In the genomic region with DNA sequence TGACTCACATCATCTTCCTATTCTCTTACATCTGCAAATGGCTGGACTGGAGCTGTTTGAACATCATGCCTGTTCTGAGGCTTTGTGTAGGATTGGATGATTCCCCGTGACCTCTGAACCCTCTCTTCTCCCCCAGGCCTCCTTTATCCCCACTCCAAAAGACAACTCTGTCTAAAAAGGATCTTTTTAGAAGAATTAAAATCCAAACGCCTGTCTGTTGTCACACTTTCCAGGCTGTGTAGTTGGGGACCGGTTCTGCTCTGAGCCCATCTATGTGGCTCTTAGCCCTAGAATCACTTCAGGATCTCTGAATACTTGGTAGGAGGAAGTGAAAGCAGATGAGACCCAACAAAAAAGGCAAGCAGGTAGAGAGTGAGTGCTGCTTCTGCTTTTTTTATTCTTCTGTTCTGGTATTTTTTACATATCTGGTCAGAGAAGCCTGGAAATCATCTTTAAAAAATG, we compare ENCODE assay signal across 8 cellular contexts. TPM values are rescaled to one million over a fixed set of nuclear protein-coding genes. Genes with fewer than 3 reads are reported as not detected.
A peak's percentile ranks its signal among the peaks of the same experiment; 100 is the strongest.
DNase-seq lines count a peak whose midpoint lies in the region; ATAC-seq and TF ChIP-seq lines count a peak whose summit lies in the region.

No MANE protein-coding gene starts in this region.

- H3K9me3 ChIP-seq in upper lobe of left lung, result no peaks in the 10 kb centered on the region

- TF ChIP-seq POLR2A in upper lobe of left lung (IDR thresholded peaks at IDR 0.05), result no peak

- no peaks in the 10 kb centered on the region for H3K36me3 ChIP-seq in upper lobe of left lung

- POLR2A ChIA-PET in activated CD8-positive, alpha-beta T cell treated with anti-CD3 and anti-CD28 coated beads, Interleukin-2, amount 10 ng/mL, durations not matched to agents 7 days and 5 days (lab: Charles Lee), result interaction anchor here (0.6 to 2.8 kb wide), 14 partner anchors 11 to 1735 kb away, joined by 3 to 10 read pairs (median 5); a partner anchor contains a TSS

- peaks cover 68% of the 10 kb centered on the region for H3K4me1 Mint-ChIP-seq in activated naive CD4-positive, alpha-beta T cell treated with anti-CD3 and anti-CD28 coated beads for 36 hours (ENCODE audit: low read depth)
- peaks cover 85% of the 10 kb centered on the region for H3K4me1 Mint-ChIP-seq in activated CD8-positive, alpha-beta T cell treated with anti-CD3 and anti-CD28 coated beads, Interleukin-2, amount 10 ng/mL, durations not matched to agents 7 days and 5 days (ENCODE audit: low read depth)

- peaks cover 27% of the 10 kb centered on the region for H3K36me3 Mint-ChIP-seq in activated naive CD4-positive, alpha-beta T cell treated with anti-CD3 and anti-CD28 coated beads for 36 hours (ENCODE audit: low read depth)
- H3K36me3 Mint-ChIP-seq in activated CD8-positive, alpha-beta T cell treated with anti-CD3 and anti-CD28 coated beads, Interleukin-2, amount 10 ng/mL, durations not matched to agents 7 days and 5 days (ENCODE audit: low read depth), result peaks cover 39% of the 10 kb centered on the region

- H3K27ac ChIP-seq in upper lobe of left lung, result peak overlapping the region in 3 of 4 donors; percentile 20 to 80 (median 76)

- no peak for TF ChIP-seq CTCF in upper lobe of left lung (IDR thresholded peaks at IDR 0.05)

- DNase-seq in activated naive CD4-positive, alpha-beta T cell treated with anti-CD3 and anti-CD28 coated beads for 36 hours, result peak; percentile 30
- DNase-seq in activated naive CD4-positive, alpha-beta T cell treated with anti-CD3 and anti-CD28 coated beads, Interleukin-2, amount 50 U/mL, for 16 hours, result no peak
- DNase-seq in activated CD8-positive, alpha-beta T cell treated with anti-CD3 and anti-CD28 coated beads, Interleukin-2, amount 10 ng/mL, durations not matched to agents 7 days and 5 days, result no peak
- DNase-seq in upper lobe of left lung (no peak), NCI-H345 treated with DMSO at 0.1 percent for 48 hours (lab: John Stamatoyannopoulos, UW; ENCODE audit: unreplicated experiment) (no peak), A172 (ENCODE audit: low spot score) (no peak), left colon (no peak)

- peak overlapping the region in 3 of 4 donors; percentile 16 to 31 (median 29) for H3K4me3 ChIP-seq in upper lobe of left lung

- peak overlapping the region; percentile 81 for H3K4me3 Mint-ChIP-seq in activated naive CD4-positive, alpha-beta T cell treated with anti-CD3 and anti-CD28 coated beads for 36 hours
- H3K4me3 Mint-ChIP-seq in activated CD8-positive, alpha-beta T cell treated with anti-CD3 and anti-CD28 coated beads, Interleukin-2, amount 10 ng/mL, durations not matched to agents 7 days and 5 days, result peak overlapping the region; percentile 80

- H3K9me3 Mint-ChIP-seq in activated naive CD4-positive, alpha-beta T cell treated with anti-CD3 and anti-CD28 coated beads for 36 hours, result peaks cover 12% of the 10 kb centered on the region
- H3K9me3 Mint-ChIP-seq in activated CD8-positive, alpha-beta T cell treated with anti-CD3 and anti-CD28 coated beads, Interleukin-2, amount 10 ng/mL, durations not matched to agents 7 days and 5 days (ENCODE audit: insufficient read depth), result peaks cover 15% of the 10 kb centered on the region

- peaks cover 0 to 7% (median 0%) of the 10 kb centered on the region in 4 donors for H3K4me1 ChIP-seq in upper lobe of left lung

- ATAC-seq in HG03135 (IDR thresholded peaks at IDR 0.05; ENCODE audit: unreplicated experiment) (peak; percentile 75), upper lobe of left lung (ENCODE audit: low FRiP score in 2 of 2) (peak; percentile 49 to 58), left colon (no peak)
- ATAC-seq in activated CD8-positive, alpha-beta T cell treated with anti-CD3 and anti-CD28 coated beads, Interleukin-2, amount 10 ng/mL, durations not matched to agents 7 days and 5 days, result peak; percentile 36

- H3K27me3 ChIP-seq in upper lobe of left lung, result no peaks in the 10 kb centered on the region

- 80 to 91% methylated on average over 3 of the region's 3 CpGs for WGBS in upper lobe of left lung, 2 donors

- H3K27me3 Mint-ChIP-seq in activated naive CD4-positive, alpha-beta T cell treated with anti-CD3 and anti-CD28 coated beads for 36 hours (ENCODE audit: low read depth), result no peaks in the 10 kb centered on the region
- no peaks in the 10 kb centered on the region for H3K27me3 Mint-ChIP-seq in activated CD8-positive, alpha-beta T cell treated with anti-CD3 and anti-CD28 coated beads, Interleukin-2, amount 10 ng/mL, durations not matched to agents 7 days and 5 days (ENCODE audit: low read depth)

- peak overlapping the region; percentile 97 for H3K27ac Mint-ChIP-seq in activated naive CD4-positive, alpha-beta T cell treated with anti-CD3 and anti-CD28 coated beads for 36 hours
- H3K27ac Mint-ChIP-seq in activated CD8-positive, alpha-beta T cell treated with anti-CD3 and anti-CD28 coated beads, Interleukin-2, amount 10 ng/mL, durations not matched to agents 7 days and 5 days, result peak overlapping the region; percentile 90

- no peak for TF ChIP-seq EP300 in upper lobe of left lung (IDR thresholded peaks at IDR 0.05)

- intact Hi-C loops in activated naive CD4-positive, alpha-beta T cell treated with anti-CD3 and anti-CD28 coated beads for 36 hours (cut with micrococcal nuclease), result loop anchor here (1.0 to 10.0 kb wide), 3 partner anchors 219 to 486 kb away; a partner anchor contains a TSS
- intact Hi-C loops in left colon (cut with DNase I, micrococcal nuclease), result no loop called here

- CTCF ChIA-PET in activated naive CD4-positive, alpha-beta T cell treated with anti-CD3 and anti-CD28 coated beads for 36 hours (lab: Charles Lee), result interaction anchor here (1.0 kb wide), 1 partner anchor 93 kb away, joined by 3 read pairs; no protein-coding TSS in a partner anchor
- CTCF ChIA-PET in activated CD8-positive, alpha-beta T cell treated with anti-CD3 and anti-CD28 coated beads, Interleukin-2, amount 10 ng/mL, durations not matched to agents 7 days and 5 days (lab: Charles Lee), result interaction anchor here (1.1 kb wide), 1 partner anchor 29 kb away, joined by 4 read pairs; no protein-coding TSS in a partner anchor

RNA-seq across cellular contexts. Expression of a gene that starts 0.6 kb away (rescaled TPM):
- total RNA-seq in activated naive CD4-positive, alpha-beta T cell treated with anti-CD3 and anti-CD28 coated beads for 36 hours, result 10 to 100 TPM; 95.1 to 98.8 TPM
- total RNA-seq in activated CD8-positive, alpha-beta T cell treated with anti-CD3 and anti-CD28 coated beads, Interleukin-2, amount 10 ng/mL, durations not matched to agents 7 days and 5 days, result 10 to 100 TPM; 57.5 to 58.3 TPM
- total RNA-seq in upper lobe of left lung (10 to 100 TPM in 3 of 6 donors, 1 to 10 TPM in 3; 5.1 to 15.7 (median 9.7) TPM), left colon (1 to 10 TPM; 1.1 to 2.6 TPM)
- 0.65 and 1.6 TPM in 2 replicates for total RNA-seq in A172 (2014; rRNA removed; shearing (Covaris generic))

RNA-seq across cellular contexts. Expression of a gene that starts 6.3 kb away (rescaled TPM):
- 10 to 100 TPM; 85.3 to 88.8 TPM for total RNA-seq in activated naive CD4-positive, alpha-beta T cell treated with anti-CD3 and anti-CD28 coated beads for 36 hours
- total RNA-seq in activated CD8-positive, alpha-beta T cell treated with anti-CD3 and anti-CD28 coated beads, Interleukin-2, amount 10 ng/mL, durations not matched to agents 7 days and 5 days, result 100 to 1,000 TPM; 128 to 135 TPM
- 10 to 100 TPM; 22.2 to 89.1 (median 38.4) TPM for total RNA-seq in upper lobe of left lung
- 18.9 and 22.6 TPM in 2 replicates for total RNA-seq in A172 (2014; rRNA removed; shearing (Covaris generic))
- 10 to 100 TPM; 16.2 to 21.5 TPM for total RNA-seq in left colon
